Comparison of ENCODE assay signal across 15 cellular contexts in the genomic region with DNA sequence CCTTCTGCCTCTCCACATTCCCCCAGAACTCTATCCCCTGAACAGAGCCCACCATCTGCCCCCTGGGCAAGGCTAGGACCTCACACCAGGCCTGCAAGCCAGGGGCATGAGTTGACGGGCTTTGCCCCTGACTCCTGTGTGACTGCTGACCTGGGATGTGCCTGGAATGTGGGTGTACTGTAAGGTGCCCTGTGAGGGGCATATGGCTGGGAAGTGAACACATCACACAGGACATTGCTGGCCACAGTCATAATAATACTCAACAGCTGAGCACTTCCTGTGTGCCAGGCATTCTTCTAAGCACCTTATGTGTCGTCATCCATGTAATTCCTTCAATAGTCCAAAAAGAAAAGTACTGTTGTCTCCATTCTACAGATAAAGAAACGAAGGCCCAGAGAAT. TPM values are rescaled to one million over a fixed set of nuclear protein-coding genes. Genes with fewer than 3 reads are reported as not detected.
A peak's percentile ranks its signal among the peaks of the same experiment; 100 is the strongest.
DNase-seq lines count a peak whose midpoint lies in the region; ATAC-seq, FAIRE-seq and TF ChIP-seq lines count a peak whose summit lies in the region.
"Had no signal": no experiment of that assay in that cellular context is flagged by ENCODE, and none has a peak within 500 bp of the region (broad histone marks: within the 10 kb centered on the region; RNA-seq: fewer than 3 reads in every experiment).

No MANE protein-coding gene starts in this region.

- H3K36me3 ChIP-seq in bronchial epithelial cell (ENCODE audit: control insufficient read depth, insufficient read depth, low read length) (no peaks in the 10 kb centered on the region), MM.1S (replicated peaks; ENCODE audit: insufficient read depth, low read length) (no peaks in the 10 kb centered on the region)
- H3K36me3 ChIP-seq: colonic mucosa had no signal

- H3T11ph ChIP-seq in H9 (ENCODE audit: low read length), result no peak overlapping the region

- no peaks in the 10 kb centered on the region for H3K9me3 ChIP-seq in CD4-positive, alpha-beta T cell (ENCODE audit: control insufficient read depth, low read length)
- H3K9me3 ChIP-seq in H9 (ENCODE audit: control insufficient read depth, low read depth, low read length), result no peaks in the 10 kb centered on the region
- no peaks in the 10 kb centered on the region for H3K9me3 ChIP-seq in MM.1S (replicated peaks; ENCODE audit: insufficient read depth, low read length)
- H3K9me3 ChIP-seq: Caco-2, colonic mucosa, testis had no signal

- intact Hi-C loops in CD4-positive, alpha-beta T cell (cut with DNase I, micrococcal nuclease), result no loop called here

- CTCF ChIA-PET in CD4-positive, alpha-beta T cell (lab: Charles Lee), result no interaction called here

- no peak overlapping the region for H2BK12ac ChIP-seq in H9 (ENCODE audit: insufficient read length, low read depth, low read length)

- peak overlapping the region; percentile 44 for H3K4me2 ChIP-seq in H9 (ENCODE audit: insufficient read depth, insufficient read length, low read length)
- no peak overlapping the region for H3K4me2 ChIP-seq in MM.1S (ENCODE audit: low read depth, low read length)

- no peak overlapping the region for H4K8ac ChIP-seq in H9 (replicated peaks; ENCODE audit: insufficient read length, low read depth, low read length)

- H2BK5ac ChIP-seq in H9 (ENCODE audit: insufficient read length, low read length), result no peak overlapping the region

- H2AFZ ChIP-seq in H9 (ENCODE audit: low read length) (no peak overlapping the region), MM.1S (ENCODE audit: low read length) (no peak overlapping the region)

- H3K9ac ChIP-seq in H9 (ENCODE audit: extremely low read depth, insufficient read length, low read length) (no peak overlapping the region), MM.1S (ENCODE audit: low read length) (no peak overlapping the region)

- no peaks in the 10 kb centered on the region for H3K79me1 ChIP-seq in H9 (ENCODE audit: insufficient read depth, low read depth, low read length, poor library complexity, severe bottlenecking)

- peaks cover 11% of the 10 kb centered on the region for H3K23me2 ChIP-seq in H9 (ENCODE audit: insufficient read length, low read depth, low read length, poor library complexity, severe bottlenecking)

- H3K27me3 Mint-ChIP-seq in CD4-positive, alpha-beta T cell, result no peaks in the 10 kb centered on the region
- H3K27me3 Mint-ChIP-seq in H9 (ENCODE audit: low read depth) (peaks cover 80% of the 10 kb centered on the region), nephron (ENCODE audit: low read depth) (peaks cover 59% of the 10 kb centered on the region)

- no peak overlapping the region for H3K4ac ChIP-seq in H9 (ENCODE audit: low read depth, low read length)

- H3K4me3 ChIP-seq in bronchial epithelial cell (ENCODE audit: low read depth, low read length) (no peak overlapping the region), MM.1S (ENCODE audit: low read length) (no peak overlapping the region)

- H3K14ac ChIP-seq in H9 (ENCODE audit: insufficient read depth, low read length), result no peak overlapping the region

- peaks cover 2% of the 10 kb centered on the region for H3K36me3 Mint-ChIP-seq in CD4-positive, alpha-beta T cell (ENCODE audit: low read depth)
- H3K36me3 Mint-ChIP-seq in H9 (ENCODE audit: insufficient read depth in 1 of 3, low read depth in 3 of 3), result no peaks in the 10 kb centered on the region
- peaks cover 3% of the 10 kb centered on the region for H3K36me3 Mint-ChIP-seq in nephron (ENCODE audit: low read depth)

- FAIRE-seq in bronchial epithelial cell (lab: Jason Lieb, UNC), result peak; percentile 40
- FAIRE-seq: K562 had no signal

- no CpG with 5 or more reads among the region's 3 CpGs for WGBS in H9 (ENCODE audit: extremely low coverage, insufficient read length, low lambda C conversion rate)

- no peak for TF ChIP-seq CTCF in CD4-positive, alpha-beta T cell (IDR thresholded peaks at IDR 0.05)
- TF ChIP-seq CTCF in H9 (conservative IDR thresholded peaks at IDR 0.05) (no peak), bronchial epithelial cell (IDR thresholded peaks at IDR 0.05; ENCODE audit: insufficient read depth, low read length, severe bottlenecking) (no peak), nephron (IDR thresholded peaks at IDR 0.05; ENCODE audit: unreplicated experiment in 3 of 3) (no peak), MM.1S (IDR thresholded peaks at IDR 0.05; ENCODE audit: low read length) (no peak)

- H3K4me3 Mint-ChIP-seq in CD4-positive, alpha-beta T cell, result peak overlapping the region; percentile 79
- H3K4me3 Mint-ChIP-seq in H9 (peak overlapping the region in 1 of 2 experiments; percentile 78; a peak in 1 of 5 replicates), nephron (peak overlapping the region; percentile 31 to 73 (median 47))

- H2AK5ac ChIP-seq in H9 (ENCODE audit: insufficient read length, low read length), result no peak overlapping the region

- no peak for ATAC-seq in CD4-positive, alpha-beta T cell (ENCODE audit: poor library complexity)

- H2BK20ac ChIP-seq in H9 (ENCODE audit: low read depth, low read length, poor library complexity, severe bottlenecking), result no peak overlapping the region

- no peak overlapping the region for H4K91ac ChIP-seq in H9 (ENCODE audit: insufficient read length, low read depth, low read length)

- no peak overlapping the region for H2BK15ac ChIP-seq in H9 (ENCODE audit: low read depth, low read length)

- H4K5ac ChIP-seq in H9 (ENCODE audit: insufficient read length, low read depth, low read length), result no peak overlapping the region

- no peak overlapping the region for H3K27ac ChIP-seq in CD4-positive, alpha-beta T cell (ENCODE audit: low read depth, low read length)
- H3K27ac ChIP-seq in H9 (ENCODE audit: insufficient read length, low read depth, low read length) (no peak overlapping the region), MM.1S (ENCODE audit: low read length) (no peak overlapping the region)
- H3K27ac ChIP-seq: colonic mucosa, testis, VCaP had no signal

- no peak overlapping the region for H2BK120ac ChIP-seq in H9 (ENCODE audit: low read depth, low read length, poor library complexity, severe bottlenecking)

- POLR2A ChIA-PET in CD4-positive, alpha-beta T cell (lab: Charles Lee), result interaction anchor here (0.6 kb wide), 1 partner anchor 329 kb away, joined by 4 read pairs; no protein-coding TSS in a partner anchor

- H3K27ac Mint-ChIP-seq in CD4-positive, alpha-beta T cell, result no peak overlapping the region
- H3K27ac Mint-ChIP-seq in H9, result no peak overlapping the region
- H3K27ac Mint-ChIP-seq in nephron, result peak overlapping the region in 1 of 3 experiments; percentile 17

- H3K18ac ChIP-seq in H9 (ENCODE audit: insufficient read length, low read depth, low read length), result no peak overlapping the region

- H3K4me1 Mint-ChIP-seq in CD4-positive, alpha-beta T cell (ENCODE audit: low read depth), result peaks cover 9% of the 10 kb centered on the region
- H3K4me1 Mint-ChIP-seq in H9 (peaks cover 2 to 12% of the 10 kb centered on the region in 2 experiments; a peak in 2 of 4 replicates), nephron (peaks cover 19% of the 10 kb centered on the region)

- H3K56ac ChIP-seq in H9 (ENCODE audit: insufficient read length, low read depth, low read length), result no peak overlapping the region

- no peaks in the 10 kb centered on the region for H4K20me1 ChIP-seq in H9 (ENCODE audit: control insufficient read depth, insufficient read depth, insufficient read length)
- H4K20me1 ChIP-seq in MM.1S (ENCODE audit: insufficient read depth, low read length), result no peaks in the 10 kb centered on the region

- H3K4me1 ChIP-seq in H9 (ENCODE audit: insufficient read depth, low read length) (no peaks in the 10 kb centered on the region), MM.1S (ENCODE audit: low read length) (no peaks in the 10 kb centered on the region)
- H3K4me1 ChIP-seq: colonic mucosa had no signal

- no peaks in the 10 kb centered on the region for H3F3A ChIP-seq in MM.1S (ENCODE audit: insufficient read depth, low read length)

- DNase-seq in CD4-positive, alpha-beta T cell, result no peak
- no peak for DNase-seq in H9
- no peak for DNase-seq in bronchial epithelial cell (ENCODE audit: low read depth)
- no peak for DNase-seq in MM.1S
- no peak for DNase-seq in GDM1 (lab: John Stamatoyannopoulos, UW)
- no peak for DNase-seq in NK-92 (lab: John Stamatoyannopoulos, UW; ENCODE audit: unreplicated experiment)
- DNase-seq: activated effector memory CD4-positive, alpha-beta T cell treated with Interleukin-2 at 50 U/mL for 16 hours; Caco-2; colonic mucosa; NCI-H1436 treated with DMSO at 0.1 percent for 48 hours; NCI-H526 treated with DMSO at 0.1 percent for 48 hours; testis had no signal

- H3K9me2 ChIP-seq in MM.1S (replicated peaks; ENCODE audit: insufficient read depth, low read length), result no peaks in the 10 kb centered on the region

- H3K79me2 ChIP-seq in H9 (ENCODE audit: insufficient read depth, low read length) (no peaks in the 10 kb centered on the region), MM.1S (ENCODE audit: low read length) (no peaks in the 10 kb centered on the region)

- no peaks in the 10 kb centered on the region for H3K9me3 Mint-ChIP-seq in CD4-positive, alpha-beta T cell
- H3K9me3 Mint-ChIP-seq in H9, result no peaks in the 10 kb centered on the region; a peak in 1 of 5 replicates
- H3K9me3 Mint-ChIP-seq in nephron, result no peaks in the 10 kb centered on the region

- H3K27me3 ChIP-seq in CD4-positive, alpha-beta T cell (ENCODE audit: control insufficient read depth, insufficient read depth, low read length), result no peaks in the 10 kb centered on the region
- peaks cover 9% of the 10 kb centered on the region; the same call in 1 of the 2 replicates for H3K27me3 ChIP-seq in H9 (ENCODE audit: insufficient read depth, low read length)
- no peaks in the 10 kb centered on the region for H3K27me3 ChIP-seq in bronchial epithelial cell (ENCODE audit: control insufficient read depth, insufficient read depth, low read length)
- no peaks in the 10 kb centered on the region; the same call in 1 of the 2 replicates for H3K27me3 ChIP-seq in MM.1S (replicated peaks; ENCODE audit: insufficient read depth, low read length)
- H3K27me3 ChIP-seq: colonic mucosa, testis had no signal

- H3K23ac ChIP-seq in H9 (ENCODE audit: insufficient read length, low read depth, low read length), result no peak overlapping the region

RNA-seq across cellular contexts. Expression of gene CES4A, which starts 13.3 kb away (rescaled TPM):
- 10 to 100 TPM; 14.9 to 16.0 TPM for total RNA-seq in CD4-positive, alpha-beta T cell
- total RNA-seq in H9 (2021) (1.8 and 1.9 TPM in 2 replicates), bronchial epithelial cell (1.1 and 1.5 TPM in 2 replicates)
- total RNA-seq: Caco-2 had no signal

RNA-seq across cellular contexts. Expression of gene CBFB, which starts 27.2 kb away (rescaled TPM):
- total RNA-seq in CD4-positive, alpha-beta T cell, result 10 to 100 TPM; 58.8 to 59.6 TPM
- total RNA-seq in H9 (2021) (76.3 and 84.3 TPM in 2 replicates), bronchial epithelial cell (101 and 121 TPM in 2 replicates)

RNA-seq across cellular contexts. Expression of gene CES3, which starts 40.7 kb away (rescaled TPM):
- total RNA-seq in CD4-positive, alpha-beta T cell, result 1 to 10 TPM; 1.1 to 1.3 TPM
- 3.4 and 3.7 TPM in 2 replicates for total RNA-seq in H9 (2021)
- 1.6 and 6.3 TPM in 2 replicates for total RNA-seq in bronchial epithelial cell
